Comparison of ENCODE assay signal across 13 cellular contexts in genomic region chr1:196877964-196878363, GRCh38. TPM values are rescaled to one million over a fixed set of nuclear protein-coding genes. Genes with fewer than 3 reads are reported as not detected.
DNase-seq lines count a peak whose midpoint lies in the region; ATAC-seq and TF ChIP-seq lines count a peak whose summit lies in the region.
"Had no signal": no experiment of that assay in that cellular context is flagged by ENCODE, and none has a peak within 500 bp of the region (broad histone marks: within the 10 kb centered on the region; RNA-seq: fewer than 3 reads in every experiment).

No MANE protein-coding gene starts in this region.

- TF ChIP-seq RAD21 in liver (IDR thresholded peaks at IDR 0.05), result peak in 1 of 2 donors; percentile 57

- H3K9me3 ChIP-seq in HUES64 (ENCODE audit: insufficient read depth, low read depth, low read length) (no peaks in the 10 kb centered on the region), endodermal cell (ENCODE audit: control insufficient read depth, low read length) (no peaks in the 10 kb centered on the region), liver (ENCODE audit: control insufficient read depth in 4 of 4, low read length in 3 of 4) (no peaks in the 10 kb centered on the region), colonic mucosa (no peaks in the 10 kb centered on the region)
- H3K9me3 ChIP-seq: neutrophil had no signal

- WGBS in HUES64, result 54% methylated on average over 29 of the region's 29 CpGs
- WGBS in endodermal cell (ENCODE audit: insufficient coverage in 1 of 2, insufficient read length in 1 of 2), 2 experiments, result 37 to 44% methylated on average over 15 to 29 of the region's 29 CpGs
- 7% methylated on average over 29 of the region's 29 CpGs for whole genome bisulfite sequencing in liver

- H3K27me3 Mint-ChIP-seq in endodermal cell (ENCODE audit: insufficient read depth), result peaks cover 12% of the 10 kb centered on the region

- ATAC-seq in HG03097 (IDR thresholded peaks at IDR 0.05; ENCODE audit: low FRiP score, unreplicated experiment), result no peak
- no peak for ATAC-seq in GM21529 (IDR thresholded peaks at IDR 0.05; ENCODE audit: unreplicated experiment)

- peaks cover 2% of the 10 kb centered on the region for H3K36me3 Mint-ChIP-seq in endodermal cell (ENCODE audit: low read depth)

- H3K36me3 ChIP-seq in HUES64 (ENCODE audit: insufficient read depth, low read length), result no peaks in the 10 kb centered on the region
- H3K36me3 ChIP-seq in endodermal cell (ENCODE audit: control insufficient read depth, insufficient read depth, low read length), result no peaks in the 10 kb centered on the region
- H3K36me3 ChIP-seq in liver (ENCODE audit: control insufficient read depth in 4 of 4, insufficient read depth in 3 of 4, low read depth in 1 of 4, low read length in 3 of 4), result no peaks in the 10 kb centered on the region
- H3K36me3 ChIP-seq in colonic mucosa, result no peaks in the 10 kb centered on the region
- H3K36me3 ChIP-seq: BLaER1 treated with 17β-estradiol and CSF1 and Interleukin-3, amounts not matched to agents 10 nM and 100 nM; neutrophil had no signal

- H3K4me1 ChIP-seq in HUES64 (ENCODE audit: insufficient read depth, low read length) (no peaks in the 10 kb centered on the region), endodermal cell (ENCODE audit: control insufficient read depth, insufficient read depth, low read length) (peaks cover 3% of the 10 kb centered on the region), liver (ENCODE audit: control insufficient read depth in 4 of 4, insufficient read depth in 4 of 4, low read length in 3 of 4) (peaks cover 0 to 3% (median 0%) of the 10 kb centered on the region in 4 donors), colonic mucosa (no peaks in the 10 kb centered on the region)
- H3K4me1 ChIP-seq: BLaER1 treated with 17β-estradiol and CSF1 and Interleukin-3, amounts not matched to agents 10 nM and 100 nM had no signal

- H3K4me3 ChIP-seq in HUES64 (ENCODE audit: low read length) (peak overlapping the region; percentile 31), endodermal cell (ENCODE audit: low read length) (no peak overlapping the region), liver (ENCODE audit: low read depth in 1 of 3, low read length in 3 of 3) (peak overlapping the region; percentile 42 to 55 (median 52)), colonic mucosa (no peak overlapping the region)
- H3K4me3 ChIP-seq: BLaER1 treated with 17β-estradiol and CSF1 and Interleukin-3, amounts not matched to agents 10 nM and 100 nM had no signal

- peaks cover 11% of the 10 kb centered on the region for H3K9me3 Mint-ChIP-seq in endodermal cell

- H3K4me1 Mint-ChIP-seq in endodermal cell, result peaks cover 2% of the 10 kb centered on the region

- TF ChIP-seq CTCF in 22Rv1 (IDR thresholded peaks at IDR 0.05), result peak; percentile 28
- TF ChIP-seq CTCF in endodermal cell (conservative IDR thresholded peaks at IDR 0.05), result peak; percentile 55
- peak; percentile 22 for TF ChIP-seq CTCF in liver (IDR thresholded peaks at IDR 0.05; ENCODE audit: low read depth, low read length, missing input control)
- TF ChIP-seq CTCF in colonic mucosa (IDR thresholded peaks at IDR 0.05), result no peak

- H3K27me3 ChIP-seq in HUES64 (ENCODE audit: insufficient read depth, low read length) (peaks cover 24% of the 10 kb centered on the region), endodermal cell (ENCODE audit: control insufficient read depth, insufficient read depth, low read length, poor library complexity, severe bottlenecking) (peaks cover 6% of the 10 kb centered on the region), liver (ENCODE audit: control insufficient read depth in 4 of 4, insufficient read depth in 4 of 4, low read length in 3 of 4) (no peaks in the 10 kb centered on the region), colonic mucosa (no peaks in the 10 kb centered on the region)
- H3K27me3 ChIP-seq: BLaER1 treated with 17β-estradiol and CSF1 and Interleukin-3, amounts not matched to agents 10 nM and 100 nM had no signal

- no peak overlapping the region for H3K27ac Mint-ChIP-seq in endodermal cell
- H3K27ac Mint-ChIP-seq: activated naive CD4-positive, alpha-beta T cell treated with anti-CD3 and anti-CD28 coated beads for 36 hours had no signal

- peak overlapping the region; percentile 44 for H3K4me3 Mint-ChIP-seq in endodermal cell
- H3K4me3 Mint-ChIP-seq: activated naive CD4-positive, alpha-beta T cell treated with anti-CD3 and anti-CD28 coated beads for 36 hours had no signal

- DNase-seq in endodermal cell, result peak; percentile 92
- no peak for DNase-seq in colonic mucosa
- no peak for DNase-seq in NCI-H2171 (lab: John Stamatoyannopoulos, UW)
- DNase-seq: activated naive CD4-positive, alpha-beta T cell treated with anti-CD3 and anti-CD28 coated beads for 36 hours; NCI-H1417 treated with DMSO at 0.1 percent for 48 hours had no signal

- H3K27ac ChIP-seq in 22Rv1 (no peak overlapping the region), HUES64 (ENCODE audit: low read depth, low read length) (no peak overlapping the region), endodermal cell (ENCODE audit: low read depth, low read length) (no peak overlapping the region), liver (ENCODE audit: low read depth in 1 of 2, low read length in 2 of 2) (no peak overlapping the region), colonic mucosa (no peak overlapping the region)
- H3K27ac ChIP-seq: BLaER1 treated with 17β-estradiol and CSF1 and Interleukin-3, amounts not matched to agents 10 nM and 100 nM; neutrophil had no signal

- H3K9ac ChIP-seq in HUES64 (ENCODE audit: low read depth, low read length) (no peak overlapping the region), endodermal cell (ENCODE audit: extremely low read depth, low read length, poor library complexity, severe bottlenecking) (no peak overlapping the region), liver (ENCODE audit: low read depth in 1 of 2, low read length in 2 of 2) (no peak overlapping the region), colonic mucosa (ENCODE audit: low read depth in 2 of 2, low read length in 2 of 2) (no peak overlapping the region)
- H3K9ac ChIP-seq: BLaER1 treated with 17β-estradiol and CSF1 and Interleukin-3, amounts not matched to agents 10 nM and 100 nM had no signal

- intact Hi-C loops in colonic mucosa (cut with DNase I), result no loop called here

TF ChIP-seq in liver, 16 proteins besides CTCF, POLR2A, EP300 and RAD21:
- TF ChIP-seq HNF4G (IDR thresholded peaks at IDR 0.05) (no peak), HNF4A (conservative IDR thresholded peaks at IDR 0.05) (peak; percentile 15 to 32), FOXA2 (IDR thresholded peaks at IDR 0.05) (no peak)

RNA-seq across cellular contexts. Expression of gene CFHR4, which starts 9.9 kb away (rescaled TPM):
- polyA plus RNA-seq in HUES64 (2013, experiment 1 of 2), result not detected
- polyA plus RNA-seq in HUES64 (2013, experiment 2 of 2), result not detected
- total RNA-seq in endodermal cell (not detected), liver (10 to 100 TPM; 30.3 to 63.0 TPM), colonic mucosa (not detected)
- polyA plus RNA-seq in endodermal cell (2013, experiment 1 of 2), result not detected
- polyA plus RNA-seq in endodermal cell (2013, experiment 2 of 2), result not detected
- 100 to 1,000 TPM in 1 of 2 donors, 10 to 100 TPM in 1; 72.6 to 124 TPM for polyA plus RNA-seq in liver
- total RNA-seq: activated naive CD4-positive, alpha-beta T cell treated with anti-CD3 and anti-CD28 coated beads for 36 hours had no signal
- polyA plus RNA-seq: esophagus had no signal

RNA-seq across cellular contexts. Expression of gene CFHR1, which starts 58.4 kb away (rescaled TPM):
- not detected for polyA plus RNA-seq in HUES64 (2013, experiment 1 of 2)
- not detected for polyA plus RNA-seq in HUES64 (2013, experiment 2 of 2)
- total RNA-seq in endodermal cell (not detected), liver (100 to 1,000 TPM; 288 to 507 TPM), colonic mucosa (under 1 TPM; 0.32 to 0.57 TPM)
- not detected for polyA plus RNA-seq in endodermal cell (2013, experiment 1 of 2)
- not detected for polyA plus RNA-seq in endodermal cell (2013, experiment 2 of 2)
- polyA plus RNA-seq in liver, result 1,000 to 10,000 TPM in 1 of 2 donors, 100 to 1,000 TPM in 1; 507 to 1,028 TPM
- total RNA-seq: activated naive CD4-positive, alpha-beta T cell treated with anti-CD3 and anti-CD28 coated beads for 36 hours had no signal
- polyA plus RNA-seq: esophagus had no signal

Comparison
In these comparisons a context has a peak if more than half of its experiments do, and no peak if none do; other contexts are left out.
1. H3K4me3 ChIP-seq: peak in HUES64 (single experiment) and liver (3 of 3); none in endodermal cell (single experiment) and colonic mucosa (single experiment).
2. RNA of gene CFHR4, which starts 9.9 kb away (total RNA-seq): 30.3 to 63.0 TPM in liver; not detected in endodermal cell and not detected in colonic mucosa; every median in the first group is over 10 times any median in the second.
3. RNA of gene CFHR1, which starts 58.4 kb away (total RNA-seq): 288 to 507 TPM in liver; 0.32 to 0.57 TPM in colonic mucosa and not detected in endodermal cell; every median in the first group is over 100 times any median in the second.